8 cellular contexts compared by ENCODE assay signal in the genomic region with DNA sequence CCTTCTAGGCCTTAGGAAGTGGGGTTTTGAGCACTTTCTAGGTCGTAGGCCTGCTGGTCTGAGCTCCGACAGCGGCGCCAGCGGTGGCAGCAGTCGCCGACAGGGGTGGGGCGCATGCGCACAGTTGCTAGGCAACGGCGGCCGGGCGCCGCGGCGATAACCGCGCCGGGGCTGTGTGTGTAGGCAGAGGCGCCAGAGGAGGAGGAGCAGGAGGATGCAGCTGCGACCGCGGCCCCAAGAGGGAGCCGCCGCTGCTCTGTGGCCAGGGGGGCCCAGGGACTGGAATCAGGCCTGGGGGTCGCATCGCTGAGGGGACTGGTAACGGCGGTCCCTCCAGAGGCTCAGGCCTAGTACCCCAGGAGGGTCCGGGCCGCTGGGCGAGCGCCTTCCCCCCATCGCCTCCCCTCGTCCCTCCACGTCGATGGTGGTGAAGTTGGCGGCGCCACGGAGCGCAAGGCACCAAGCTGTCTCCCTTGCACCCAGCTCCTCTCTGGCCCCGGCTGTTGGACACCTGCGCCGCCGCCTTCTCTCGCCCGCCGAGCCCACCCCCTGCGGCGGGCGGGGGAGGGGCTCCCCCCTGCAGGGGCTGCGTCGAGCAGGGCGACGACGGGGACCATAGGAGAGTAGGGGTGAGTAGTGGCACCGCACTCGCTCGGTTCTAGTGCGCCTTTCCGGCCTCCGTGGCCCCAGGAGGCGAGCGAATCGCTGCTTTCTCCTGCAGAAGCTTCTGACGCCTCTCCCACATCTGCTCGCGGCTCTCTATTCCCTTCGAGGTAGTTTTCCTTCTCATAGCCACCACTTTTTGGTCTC. TPM values are rescaled to one million over a fixed set of nuclear protein-coding genes. Genes with fewer than 3 reads are reported as not detected.
DNase-seq lines count a peak whose midpoint lies in the region; ATAC-seq and TF ChIP-seq lines count a peak whose summit lies in the region.

Gene ZC3H12B (plus strand): TSS at position 186 of the 810 bp plus-strand sequence.

- peak; percentile 26 for TF ChIP-seq CTCF in epithelial cell of esophagus (IDR thresholded peaks at IDR 0.05; ENCODE audit: insufficient read depth, low read depth, low read length, missing control alignments)
- TF ChIP-seq CTCF in mucosa of descending colon (IDR thresholded peaks at IDR 0.05) = no peak

- peak within 1 kb of the TSS; percentile 20 for H3K4me3 ChIP-seq in epithelial cell of esophagus (ENCODE audit: low read length)
- peak within 1 kb of the TSS; percentile 28 for H3K4me3 ChIP-seq in mucosa of descending colon

- no peaks in the 10 kb centered on the region for H3K36me3 ChIP-seq in mucosa of descending colon (ENCODE audit: low read depth)

- DNase-seq in NCI-H526 (lab: John Stamatoyannopoulos, UW) = peak; percentile 60 to 78
- peak; percentile 83 for DNase-seq in activated CD8-positive, alpha-beta memory T cell treated with anti-CD3 and anti-CD28 coated beads, Interleukin-2, amount 50 U/mL, for 4 hours
- peak; percentile 61 for DNase-seq in epithelial cell of esophagus (ENCODE audit: low read depth)
- peak; percentile 76 to 88 (median 87) for DNase-seq in mucosa of descending colon
- peak; percentile 25 to 52 for DNase-seq in stimulated activated CD8-positive, alpha-beta memory T cell treated with anti-CD3 and anti-CD28 coated beads, Interleukin-4, amount 100 ng/mL, for 1 hour (ENCODE audit: low read depth in 2 of 2, low spot score in 1 of 2)
- DNase-seq in cerebellar nuclear complex (lab: John Stamatoyannopoulos, UW) = no peak

- intact Hi-C loops in mucosa of descending colon (cut with DNase I, micrococcal nuclease) = loop anchor here in 1 of 2 donors (10.0 kb wide), 1 partner anchor 160 kb away; no protein-coding TSS in a partner anchor

- H3K4me1 ChIP-seq in mucosa of descending colon (ENCODE audit: low read depth) = no peaks in the 10 kb centered on the region

- ATAC-seq in GM18502 (IDR thresholded peaks at IDR 0.05; ENCODE audit: poor library complexity, unreplicated experiment) (peak; percentile 97), HG02870 (IDR thresholded peaks at IDR 0.05; ENCODE audit: unreplicated experiment) (peak; percentile 92), mucosa of descending colon (peak; percentile 97)

- no peaks in the 10 kb centered on the region for H3K9me3 ChIP-seq in mucosa of descending colon

RNA-seq across cellular contexts. Expression of gene ZC3H12B, which starts in this region (rescaled TPM):
- 1 to 10 TPM; 2.5 to 4.5 (median 3.8) TPM for total RNA-seq in mucosa of descending colon

Comparison
In these comparisons a context has a peak if more than half of its experiments do, and no peak if none do; other contexts are left out.
1. DNase-seq: peak in NCI-H526 (2 of 2), activated CD8-positive, alpha-beta memory T cell treated with anti-CD3 and anti-CD28 coated beads, Interleukin-2, amount 50 U/mL, for 4 hours (single experiment), epithelial cell of esophagus (single experiment), mucosa of descending colon (3 of 3) and stimulated activated CD8-positive, alpha-beta memory T cell treated with anti-CD3 and anti-CD28 coated beads, Interleukin-4, amount 100 ng/mL, for 1 hour (2 of 2); none in cerebellar nuclear complex (0 of 2).
2. Peak in every context shown above with its lines, with median percentiles within 50 percentile points of each other: ATAC-seq.